Comparison of ENCODE assay signal across 8 cellular contexts in genomic region chr2:213021971-213022899, GRCh38.
DNase-seq lines count a peak whose midpoint lies in the region; ATAC-seq and TF ChIP-seq lines count a peak whose summit lies in the region.

No MANE protein-coding gene starts in this region.

- no peak overlapping the region for H3K4me3 ChIP-seq in epithelial cell of esophagus (ENCODE audit: low read length)

- TF ChIP-seq CTCF in GM10266 (IDR thresholded peaks at IDR 0.05; ENCODE audit: control insufficient read depth, insufficient read depth, low read depth, missing control alignments) (no peak), epithelial cell of esophagus (IDR thresholded peaks at IDR 0.05; ENCODE audit: insufficient read depth, low read depth, low read length, missing control alignments) (no peak)

- ATAC-seq in GM19467 (IDR thresholded peaks at IDR 0.05; ENCODE audit: unreplicated experiment) (peak; percentile 74), HG03439 (IDR thresholded peaks at IDR 0.05; ENCODE audit: unreplicated experiment) (peak; percentile 82)

- DNase-seq in GM10266 (ENCODE audit: extremely low spot score) (peak; percentile 35), epithelial cell of esophagus (ENCODE audit: low read depth) (peak; percentile 37), NCI-H446 treated with DMSO at 0.1 percent for 48 hours (lab: John Stamatoyannopoulos, UW) (no peak), DMS153 treated with DMSO at 0.1 percent for 48 hours (lab: John Stamatoyannopoulos, UW; ENCODE audit: unreplicated experiment) (no peak), DMS 273 (lab: John Stamatoyannopoulos, UW; ENCODE audit: unreplicated experiment) (no peak), GDM1 (lab: John Stamatoyannopoulos, UW) (no peak)

Comparison
In these comparisons a context has a peak if more than half of its experiments do, and no peak if none do; other contexts are left out.
1. DNase-seq: peak in GM10266 (single experiment) and epithelial cell of esophagus (single experiment); none in NCI-H446 treated with DMSO at 0.1 percent for 48 hours (single experiment), DMS153 treated with DMSO at 0.1 percent for 48 hours (single experiment), DMS 273 (single experiment) and GDM1 (single experiment).